In the genomic region with DNA sequence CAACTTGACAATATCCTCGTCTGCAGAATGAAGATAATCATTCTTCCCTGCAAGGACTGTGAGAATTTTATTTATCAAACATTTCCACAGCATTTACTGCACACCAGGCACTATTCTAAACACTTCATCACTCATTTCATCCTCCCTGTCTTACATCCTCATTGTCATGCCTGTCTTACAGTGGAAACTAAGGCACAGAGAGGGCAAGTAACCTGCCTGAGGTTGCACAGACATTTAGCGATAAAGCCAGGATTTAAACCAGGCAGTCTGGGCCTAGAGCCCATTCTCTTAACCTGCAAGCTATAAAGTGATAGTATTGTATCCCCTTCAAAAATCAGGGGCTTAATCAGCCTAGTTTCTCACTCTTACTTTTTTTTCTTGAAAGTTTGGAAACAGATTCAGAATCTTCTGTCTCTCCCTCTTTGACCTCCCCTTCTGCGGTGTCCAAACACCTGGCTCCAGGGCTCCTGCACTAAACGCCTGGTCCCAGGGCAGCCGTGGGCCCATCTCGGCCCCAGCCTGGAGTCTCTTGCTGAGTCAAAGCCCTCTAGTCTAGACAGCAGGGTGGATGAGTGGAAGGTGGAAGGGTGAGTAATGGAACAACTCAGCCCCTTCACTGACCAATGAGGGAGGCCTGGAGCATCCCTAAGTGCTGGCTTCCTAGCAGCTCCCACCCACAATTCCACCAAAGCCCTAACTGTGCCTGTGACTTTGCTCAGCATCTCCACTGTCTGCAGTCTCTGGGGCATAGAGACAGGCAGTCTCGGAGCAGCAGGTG, we compare ENCODE assay signal across 1 cellular context.
TF ChIP-seq lines count a peak whose summit lies in the region.

No MANE protein-coding gene starts in this region.

TF ChIP-seq in H1, 55 proteins besides CTCF, POLR2A, EP300 and RAD21:
- no peak for TF ChIP-seq TEAD4 (IDR thresholded peaks at IDR 0.05; ENCODE audit: low read depth, low read length)
- no peak for TF ChIP-seq ASH2L (IDR thresholded peaks at IDR 0.05; ENCODE audit: low read length)
- TF ChIP-seq, protein P1, sequence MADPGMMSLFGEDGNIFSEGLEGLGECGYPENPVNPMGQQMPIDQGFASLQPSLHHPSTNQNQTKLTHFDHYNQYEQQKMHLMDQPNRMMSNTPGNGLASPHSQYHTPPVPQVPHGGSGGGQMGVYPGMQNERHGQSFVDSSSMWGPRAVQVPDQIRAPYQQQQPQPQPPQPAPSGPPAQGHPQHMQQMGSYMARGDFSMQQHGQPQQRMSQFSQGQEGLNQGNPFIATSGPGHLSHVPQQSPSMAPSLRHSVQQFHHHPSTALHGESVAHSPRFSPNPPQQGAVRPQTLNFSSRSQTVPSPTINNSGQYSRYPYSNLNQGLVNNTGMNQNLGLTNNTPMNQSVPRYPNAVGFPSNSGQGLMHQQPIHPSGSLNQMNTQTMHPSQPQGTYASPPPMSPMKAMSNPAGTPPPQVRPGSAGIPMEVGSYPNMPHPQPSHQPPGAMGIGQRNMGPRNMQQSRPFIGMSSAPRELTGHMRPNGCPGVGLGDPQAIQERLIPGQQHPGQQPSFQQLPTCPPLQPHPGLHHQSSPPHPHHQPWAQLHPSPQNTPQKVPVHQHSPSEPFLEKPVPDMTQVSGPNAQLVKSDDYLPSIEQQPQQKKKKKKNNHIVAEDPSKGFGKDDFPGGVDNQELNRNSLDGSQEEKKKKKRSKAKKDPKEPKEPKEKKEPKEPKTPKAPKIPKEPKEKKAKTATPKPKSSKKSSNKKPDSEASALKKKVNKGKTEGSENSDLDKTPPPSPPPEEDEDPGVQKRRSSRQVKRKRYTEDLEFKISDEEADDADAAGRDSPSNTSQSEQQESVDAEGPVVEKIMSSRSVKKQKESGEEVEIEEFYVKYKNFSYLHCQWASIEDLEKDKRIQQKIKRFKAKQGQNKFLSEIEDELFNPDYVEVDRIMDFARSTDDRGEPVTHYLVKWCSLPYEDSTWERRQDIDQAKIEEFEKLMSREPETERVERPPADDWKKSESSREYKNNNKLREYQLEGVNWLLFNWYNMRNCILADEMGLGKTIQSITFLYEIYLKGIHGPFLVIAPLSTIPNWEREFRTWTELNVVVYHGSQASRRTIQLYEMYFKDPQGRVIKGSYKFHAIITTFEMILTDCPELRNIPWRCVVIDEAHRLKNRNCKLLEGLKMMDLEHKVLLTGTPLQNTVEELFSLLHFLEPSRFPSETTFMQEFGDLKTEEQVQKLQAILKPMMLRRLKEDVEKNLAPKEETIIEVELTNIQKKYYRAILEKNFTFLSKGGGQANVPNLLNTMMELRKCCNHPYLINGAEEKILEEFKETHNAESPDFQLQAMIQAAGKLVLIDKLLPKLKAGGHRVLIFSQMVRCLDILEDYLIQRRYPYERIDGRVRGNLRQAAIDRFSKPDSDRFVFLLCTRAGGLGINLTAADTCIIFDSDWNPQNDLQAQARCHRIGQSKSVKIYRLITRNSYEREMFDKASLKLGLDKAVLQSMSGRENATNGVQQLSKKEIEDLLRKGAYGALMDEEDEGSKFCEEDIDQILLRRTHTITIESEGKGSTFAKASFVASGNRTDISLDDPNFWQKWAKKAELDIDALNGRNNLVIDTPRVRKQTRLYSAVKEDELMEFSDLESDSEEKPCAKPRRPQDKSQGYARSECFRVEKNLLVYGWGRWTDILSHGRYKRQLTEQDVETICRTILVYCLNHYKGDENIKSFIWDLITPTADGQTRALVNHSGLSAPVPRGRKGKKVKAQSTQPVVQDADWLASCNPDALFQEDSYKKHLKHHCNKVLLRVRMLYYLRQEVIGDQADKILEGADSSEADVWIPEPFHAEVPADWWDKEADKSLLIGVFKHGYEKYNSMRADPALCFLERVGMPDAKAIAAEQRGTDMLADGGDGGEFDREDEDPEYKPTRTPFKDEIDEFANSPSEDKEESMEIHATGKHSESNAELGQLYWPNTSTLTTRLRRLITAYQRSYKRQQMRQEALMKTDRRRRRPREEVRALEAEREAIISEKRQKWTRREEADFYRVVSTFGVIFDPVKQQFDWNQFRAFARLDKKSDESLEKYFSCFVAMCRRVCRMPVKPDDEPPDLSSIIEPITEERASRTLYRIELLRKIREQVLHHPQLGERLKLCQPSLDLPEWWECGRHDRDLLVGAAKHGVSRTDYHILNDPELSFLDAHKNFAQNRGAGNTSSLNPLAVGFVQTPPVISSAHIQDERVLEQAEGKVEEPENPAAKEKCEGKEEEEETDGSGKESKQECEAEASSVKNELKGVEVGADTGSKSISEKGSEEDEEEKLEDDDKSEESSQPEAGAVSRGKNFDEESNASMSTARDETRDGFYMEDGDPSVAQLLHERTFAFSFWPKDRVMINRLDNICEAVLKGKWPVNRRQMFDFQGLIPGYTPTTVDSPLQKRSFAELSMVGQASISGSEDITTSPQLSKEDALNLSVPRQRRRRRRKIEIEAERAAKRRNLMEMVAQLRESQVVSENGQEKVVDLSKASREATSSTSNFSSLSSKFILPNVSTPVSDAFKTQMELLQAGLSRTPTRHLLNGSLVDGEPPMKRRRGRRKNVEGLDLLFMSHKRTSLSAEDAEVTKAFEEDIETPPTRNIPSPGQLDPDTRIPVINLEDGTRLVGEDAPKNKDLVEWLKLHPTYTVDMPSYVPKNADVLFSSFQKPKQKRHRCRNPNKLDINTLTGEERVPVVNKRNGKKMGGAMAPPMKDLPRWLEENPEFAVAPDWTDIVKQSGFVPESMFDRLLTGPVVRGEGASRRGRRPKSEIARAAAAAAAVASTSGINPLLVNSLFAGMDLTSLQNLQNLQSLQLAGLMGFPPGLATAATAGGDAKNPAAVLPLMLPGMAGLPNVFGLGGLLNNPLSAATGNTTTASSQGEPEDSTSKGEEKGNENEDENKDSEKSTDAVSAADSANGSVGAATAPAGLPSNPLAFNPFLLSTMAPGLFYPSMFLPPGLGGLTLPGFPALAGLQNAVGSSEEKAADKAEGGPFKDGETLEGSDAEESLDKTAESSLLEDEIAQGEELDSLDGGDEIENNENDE (IDR thresholded peaks at IDR 0.05; ENCODE audit: insufficient replicate concordance, low read length) = no peak
- no peak for TF ChIP-seq MAFK (IDR thresholded peaks at IDR 0.05; ENCODE audit: low read depth, low read length)
- no peak for TF ChIP-seq RBBP5 (IDR thresholded peaks at IDR 0.05; ENCODE audit: borderline replicate concordance, low read depth, low read length)
- TF ChIP-seq CTBP2 (IDR thresholded peaks at IDR 0.05; ENCODE audit: borderline replicate concordance, insufficient read depth, insufficient read length, low read length) = no peak
- no peak for TF ChIP-seq SP2 (IDR thresholded peaks at IDR 0.05; ENCODE audit: low read length)
- no peak for TF ChIP-seq GABPA (IDR thresholded peaks at IDR 0.05; ENCODE audit: borderline replicate concordance, insufficient read depth, low read length)
- TF ChIP-seq SUZ12 (IDR thresholded peaks at IDR 0.05; ENCODE audit: low read length) = no peak
- TF ChIP-seq BRCA1 (IDR thresholded peaks at IDR 0.05; ENCODE audit: low read depth, low read length) = no peak
- TF ChIP-seq TAF1 (IDR thresholded peaks at IDR 0.05; ENCODE audit: low read depth, low read length) = no peak
- TF ChIP-seq RXRA (IDR thresholded peaks at IDR 0.05; ENCODE audit: insufficient read depth, low read depth, low read length) = no peak
- TF ChIP-seq, protein P2, sequence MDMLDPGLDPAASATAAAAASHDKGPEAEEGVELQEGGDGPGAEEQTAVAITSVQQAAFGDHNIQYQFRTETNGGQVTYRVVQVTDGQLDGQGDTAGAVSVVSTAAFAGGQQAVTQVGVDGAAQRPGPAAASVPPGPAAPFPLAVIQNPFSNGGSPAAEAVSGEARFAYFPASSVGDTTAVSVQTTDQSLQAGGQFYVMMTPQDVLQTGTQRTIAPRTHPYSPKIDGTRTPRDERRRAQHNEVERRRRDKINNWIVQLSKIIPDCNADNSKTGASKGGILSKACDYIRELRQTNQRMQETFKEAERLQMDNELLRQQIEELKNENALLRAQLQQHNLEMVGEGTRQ (IDR thresholded peaks at IDR 0.05; ENCODE audit: low read length) = no peak
- TF ChIP-seq CHD2 (IDR thresholded peaks at IDR 0.05; ENCODE audit: low read length) = no peak
- TF ChIP-seq JUND (IDR thresholded peaks at IDR 0.05; ENCODE audit: low read length) = no peak
- no peak for TF ChIP-seq RNF2 (IDR thresholded peaks at IDR 0.05; ENCODE audit: borderline replicate concordance, low read depth, low read length, missing control alignments, poor library complexity, severe bottlenecking)
